In the genomic region with DNA sequence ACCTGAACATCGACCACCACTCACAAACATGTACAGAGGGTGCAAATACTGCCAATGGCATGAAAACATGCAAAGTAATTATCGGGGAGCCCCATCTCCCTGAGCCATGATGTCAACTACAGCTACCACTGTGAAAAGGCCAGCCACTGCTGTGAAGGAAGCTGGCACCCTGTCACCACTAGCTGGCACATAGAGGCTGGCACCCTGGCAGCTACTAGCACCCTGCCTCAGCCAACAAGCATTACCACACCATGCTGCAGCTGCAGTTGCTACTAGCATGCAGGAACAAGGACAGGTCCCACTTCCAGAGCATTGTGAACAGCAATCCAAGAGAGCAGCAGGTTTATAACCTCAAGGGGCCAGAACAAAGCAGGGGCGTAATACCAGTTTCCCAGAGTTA, we compare ENCODE assay signal across 25 cellular contexts.
"Had no signal": no experiment of that assay in that cellular context is flagged by ENCODE, and none has a peak within 500 bp of the region (broad histone marks: within the 10 kb centered on the region; RNA-seq: fewer than 3 reads in every experiment).

No MANE protein-coding gene starts in this region.

- H3K9me3 Mint-ChIP-seq: activated CD4-positive, alpha-beta T cell treated with anti-CD3 and anti-CD28 coated beads, Interleukin-2, amount 10 ng/mL, durations not matched to agents 24 days and 14 days; activated naive CD4-positive, alpha-beta T cell treated with anti-CD3 and anti-CD28 coated beads for 36 hours; activated T-helper 17 cell treated with anti-CD3 and anti-CD28 coated beads, Interleukin-2, amount 50 U/mL, for 72 hours had no signal

- DNase-seq: activated CD4-positive, alpha-beta T cell treated with anti-CD3 and anti-CD28 coated beads for 1 hour; activated CD4-positive, alpha-beta T cell treated with anti-CD3 and anti-CD28 coated beads, Interleukin-2, amount 10 ng/mL, durations not matched to agents 24 days and 14 days; activated CD4-positive, alpha-beta T cell treated with anti-CD3 and anti-CD28 coated beads, Interleukin-2, amount 50 U/mL, for 48 hours; activated CD8-positive, alpha-beta memory T cell treated with anti-CD3 and anti-CD28 coated beads, Interleukin-2, amount 10 ng/mL, durations not matched to agents 7 days and 5 days; activated gamma-delta T cell; activated naive CD4-positive, alpha-beta T cell treated with anti-CD3 and anti-CD28 coated beads for 36 hours; activated T-cell treated with anti-CD3 and anti-CD28 coated beads, Interleukin-2, amount 50 U/mL, for 24 hours; amygdala; brain microvascular endothelial cell; cerebellar nuclear complex; Karpas-422; NCI-H1105 treated with DMSO at 0.1 percent for 48 hours; NCI-H1436 treated with DMSO at 0.1 percent for 48 hours; NCI-H187; NCI-H446; NCI-H524 treated with DMSO at 0.1 percent for 48 hours; PC-3; SIG-M5; T-helper 17 cell; T-helper 9 cell had no signal

- H3K4me3 Mint-ChIP-seq: activated CD4-positive, alpha-beta T cell treated with anti-CD3 and anti-CD28 coated beads, Interleukin-2, amount 10 ng/mL, durations not matched to agents 24 days and 14 days; activated CD8-positive, alpha-beta memory T cell treated with anti-CD3 and anti-CD28 coated beads, Interleukin-2, amount 10 ng/mL, durations not matched to agents 7 days and 5 days; activated naive CD4-positive, alpha-beta T cell treated with anti-CD3 and anti-CD28 coated beads for 36 hours; activated naive CD8-positive, alpha-beta T cell; activated T-cell treated with anti-CD3 and anti-CD28 coated beads, Interleukin-2, amount 50 U/mL, for 24 hours; activated T-helper 17 cell treated with anti-CD3 and anti-CD28 coated beads, Interleukin-2, amount 50 U/mL, for 72 hours; T-helper 17 cell; WTC11 had no signal

- ATAC-seq: activated CD8-positive, alpha-beta memory T cell treated with anti-CD3 and anti-CD28 coated beads, Interleukin-2, amount 10 ng/mL, durations not matched to agents 7 days and 5 days; activated T-helper 17 cell treated with anti-CD3 and anti-CD28 coated beads, Interleukin-2, amount 50 U/mL, for 72 hours; K562; PC-3; T-helper 17 cell; WTC11 had no signal

- H3K27ac Mint-ChIP-seq: activated CD4-positive, alpha-beta T cell treated with anti-CD3 and anti-CD28 coated beads, Interleukin-2, amount 10 ng/mL, durations not matched to agents 24 days and 14 days; activated CD8-positive, alpha-beta memory T cell treated with anti-CD3 and anti-CD28 coated beads, Interleukin-2, amount 10 ng/mL, durations not matched to agents 7 days and 5 days; activated naive CD4-positive, alpha-beta T cell treated with anti-CD3 and anti-CD28 coated beads for 36 hours; activated naive CD8-positive, alpha-beta T cell; activated T-cell treated with anti-CD3 and anti-CD28 coated beads, Interleukin-2, amount 50 U/mL, for 24 hours; activated T-helper 17 cell treated with anti-CD3 and anti-CD28 coated beads, Interleukin-2, amount 50 U/mL, for 72 hours; T-helper 17 cell; WTC11 had no signal

- H3K4me3 ChIP-seq: cardiac muscle cell, K562 had no signal

- H3K36me3 ChIP-seq: brain microvascular endothelial cell, cardiac muscle cell had no signal

- H3K27ac ChIP-seq: brain microvascular endothelial cell, cardiac muscle cell had no signal

- H3K36me3 Mint-ChIP-seq: activated CD8-positive, alpha-beta memory T cell treated with anti-CD3 and anti-CD28 coated beads, Interleukin-2, amount 10 ng/mL, durations not matched to agents 7 days and 5 days; activated naive CD8-positive, alpha-beta T cell had no signal

- H3K27me3 Mint-ChIP-seq: activated CD4-positive, alpha-beta T cell treated with anti-CD3 and anti-CD28 coated beads, Interleukin-2, amount 10 ng/mL, durations not matched to agents 24 days and 14 days; activated CD8-positive, alpha-beta memory T cell treated with anti-CD3 and anti-CD28 coated beads, Interleukin-2, amount 10 ng/mL, durations not matched to agents 7 days and 5 days; activated naive CD8-positive, alpha-beta T cell; activated T-helper 17 cell treated with anti-CD3 and anti-CD28 coated beads, Interleukin-2, amount 50 U/mL, for 72 hours; T-helper 17 cell had no signal

- H3K27me3 ChIP-seq: brain microvascular endothelial cell, cardiac muscle cell had no signal

- H3K4me1 Mint-ChIP-seq: activated CD4-positive, alpha-beta T cell treated with anti-CD3 and anti-CD28 coated beads, Interleukin-2, amount 10 ng/mL, durations not matched to agents 24 days and 14 days; activated CD8-positive, alpha-beta memory T cell treated with anti-CD3 and anti-CD28 coated beads, Interleukin-2, amount 10 ng/mL, durations not matched to agents 7 days and 5 days; activated T-helper 17 cell treated with anti-CD3 and anti-CD28 coated beads, Interleukin-2, amount 50 U/mL, for 72 hours; T-helper 17 cell; WTC11 had no signal
